In the genomic region with DNA sequence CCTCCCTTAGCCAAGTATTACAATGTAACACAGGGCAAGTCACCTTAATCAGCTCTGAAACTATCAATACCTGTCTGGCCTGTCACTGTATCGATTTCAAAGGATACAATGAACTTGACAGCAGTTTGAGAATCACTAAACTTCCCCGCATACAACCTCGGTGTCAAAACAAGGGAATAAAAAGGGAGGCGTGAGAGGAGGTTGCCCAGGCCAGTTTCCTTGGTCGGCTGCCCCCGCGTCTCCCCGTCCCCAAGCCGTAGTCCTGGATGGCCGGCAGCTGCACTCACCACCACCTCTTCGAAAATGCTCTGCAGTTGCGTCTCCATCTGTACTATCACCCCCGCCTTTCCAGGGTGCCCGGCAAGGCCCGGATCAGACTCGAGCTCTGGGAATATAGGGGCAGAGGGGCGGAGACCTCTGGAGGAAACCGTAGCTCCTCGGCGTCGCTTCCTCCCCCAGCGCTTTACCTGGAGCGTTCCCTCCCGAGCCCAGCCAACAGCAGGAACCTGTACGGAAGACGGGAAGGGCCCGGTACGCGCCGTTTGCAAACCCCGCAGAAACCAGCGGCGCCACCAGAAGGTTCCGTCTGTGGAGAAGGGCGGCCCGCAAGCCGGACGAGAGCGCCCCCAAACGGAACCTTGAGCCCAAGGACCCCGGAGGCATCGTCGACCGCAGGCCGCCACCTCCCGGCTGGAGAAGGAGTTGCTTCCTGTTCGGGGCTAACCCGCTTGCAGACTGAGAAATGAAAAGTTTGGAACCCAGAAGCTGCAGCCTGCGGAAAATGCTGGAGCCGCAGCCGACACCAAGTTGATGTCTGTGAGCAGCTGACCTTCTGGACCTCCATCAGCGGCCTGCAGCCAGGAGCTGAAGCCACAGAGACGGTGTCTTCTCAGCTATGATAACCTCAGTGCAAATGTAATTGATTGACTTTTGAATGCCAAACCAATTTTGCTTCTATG, we compare ENCODE assay signal across 1 cellular context.
TF ChIP-seq lines count a peak whose summit lies in the region.

A gene with protein sequence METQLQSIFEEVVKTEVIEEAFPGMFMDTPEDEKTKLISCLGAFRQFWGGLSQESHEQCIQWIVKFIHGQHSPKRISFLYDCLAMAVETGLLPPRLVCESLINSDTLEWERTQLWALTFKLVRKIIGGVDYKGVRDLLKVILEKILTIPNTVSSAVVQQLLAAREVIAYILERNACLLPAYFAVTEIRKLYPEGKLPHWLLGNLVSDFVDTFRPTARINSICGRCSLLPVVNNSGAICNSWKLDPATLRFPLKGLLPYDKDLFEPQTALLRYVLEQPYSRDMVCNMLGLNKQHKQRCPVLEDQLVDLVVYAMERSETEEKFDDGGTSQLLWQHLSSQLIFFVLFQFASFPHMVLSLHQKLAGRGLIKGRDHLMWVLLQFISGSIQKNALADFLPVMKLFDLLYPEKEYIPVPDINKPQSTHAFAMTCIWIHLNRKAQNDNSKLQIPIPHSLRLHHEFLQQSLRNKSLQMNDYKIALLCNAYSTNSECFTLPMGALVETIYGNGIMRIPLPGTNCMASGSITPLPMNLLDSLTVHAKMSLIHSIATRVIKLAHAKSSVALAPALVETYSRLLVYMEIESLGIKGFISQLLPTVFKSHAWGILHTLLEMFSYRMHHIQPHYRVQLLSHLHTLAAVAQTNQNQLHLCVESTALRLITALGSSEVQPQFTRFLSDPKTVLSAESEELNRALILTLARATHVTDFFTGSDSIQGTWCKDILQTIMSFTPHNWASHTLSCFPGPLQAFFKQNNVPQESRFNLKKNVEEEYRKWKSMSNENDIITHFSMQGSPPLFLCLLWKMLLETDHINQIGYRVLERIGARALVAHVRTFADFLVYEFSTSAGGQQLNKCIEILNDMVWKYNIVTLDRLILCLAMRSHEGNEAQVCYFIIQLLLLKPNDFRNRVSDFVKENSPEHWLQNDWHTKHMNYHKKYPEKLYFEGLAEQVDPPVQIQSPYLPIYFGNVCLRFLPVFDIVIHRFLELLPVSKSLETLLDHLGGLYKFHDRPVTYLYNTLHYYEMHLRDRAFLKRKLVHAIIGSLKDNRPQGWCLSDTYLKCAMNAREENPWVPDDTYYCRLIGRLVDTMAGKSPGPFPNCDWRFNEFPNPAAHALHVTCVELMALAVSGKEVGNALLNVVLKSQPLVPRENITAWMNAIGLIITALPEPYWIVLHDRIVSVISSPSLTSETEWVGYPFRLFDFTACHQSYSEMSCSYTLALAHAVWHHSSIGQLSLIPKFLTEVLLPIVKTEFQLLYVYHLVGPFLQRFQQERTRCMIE (N-terminal part only) (minus strand): TSS at position 519 of the 959 bp plus-strand sequence. CDS start 193 bp downstream, at position 326.

TF ChIP-seq in WTC11, 78 proteins besides CTCF, POLR2A, EP300 and RAD21 (continued from another document and continues in another):
- TF ChIP-seq, protein P1, sequence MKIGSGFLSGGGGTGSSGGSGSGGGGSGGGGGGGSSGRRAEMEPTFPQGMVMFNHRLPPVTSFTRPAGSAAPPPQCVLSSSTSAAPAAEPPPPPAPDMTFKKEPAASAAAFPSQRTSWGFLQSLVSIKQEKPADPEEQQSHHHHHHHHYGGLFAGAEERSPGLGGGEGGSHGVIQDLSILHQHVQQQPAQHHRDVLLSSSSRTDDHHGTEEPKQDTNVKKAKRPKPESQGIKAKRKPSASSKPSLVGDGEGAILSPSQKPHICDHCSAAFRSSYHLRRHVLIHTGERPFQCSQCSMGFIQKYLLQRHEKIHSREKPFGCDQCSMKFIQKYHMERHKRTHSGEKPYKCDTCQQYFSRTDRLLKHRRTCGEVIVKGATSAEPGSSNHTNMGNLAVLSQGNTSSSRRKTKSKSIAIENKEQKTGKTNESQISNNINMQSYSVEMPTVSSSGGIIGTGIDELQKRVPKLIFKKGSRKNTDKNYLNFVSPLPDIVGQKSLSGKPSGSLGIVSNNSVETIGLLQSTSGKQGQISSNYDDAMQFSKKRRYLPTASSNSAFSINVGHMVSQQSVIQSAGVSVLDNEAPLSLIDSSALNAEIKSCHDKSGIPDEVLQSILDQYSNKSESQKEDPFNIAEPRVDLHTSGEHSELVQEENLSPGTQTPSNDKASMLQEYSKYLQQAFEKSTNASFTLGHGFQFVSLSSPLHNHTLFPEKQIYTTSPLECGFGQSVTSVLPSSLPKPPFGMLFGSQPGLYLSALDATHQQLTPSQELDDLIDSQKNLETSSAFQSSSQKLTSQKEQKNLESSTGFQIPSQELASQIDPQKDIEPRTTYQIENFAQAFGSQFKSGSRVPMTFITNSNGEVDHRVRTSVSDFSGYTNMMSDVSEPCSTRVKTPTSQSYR (CRISPR knock-in tag; IDR thresholded peaks at IDR 0.05): peak; percentile 58; the same call in 1 of the 2 replicates
- TF ChIP-seq GABPB1 (CRISPR knock-in tag; IDR thresholded peaks at IDR 0.05): peak; percentile 97
- no peak for TF ChIP-seq GRHL2 (CRISPR knock-in tag; IDR thresholded peaks at IDR 0.05; ENCODE audit: insufficient replicate concordance, severe bottlenecking)
- TF ChIP-seq, protein P2, sequence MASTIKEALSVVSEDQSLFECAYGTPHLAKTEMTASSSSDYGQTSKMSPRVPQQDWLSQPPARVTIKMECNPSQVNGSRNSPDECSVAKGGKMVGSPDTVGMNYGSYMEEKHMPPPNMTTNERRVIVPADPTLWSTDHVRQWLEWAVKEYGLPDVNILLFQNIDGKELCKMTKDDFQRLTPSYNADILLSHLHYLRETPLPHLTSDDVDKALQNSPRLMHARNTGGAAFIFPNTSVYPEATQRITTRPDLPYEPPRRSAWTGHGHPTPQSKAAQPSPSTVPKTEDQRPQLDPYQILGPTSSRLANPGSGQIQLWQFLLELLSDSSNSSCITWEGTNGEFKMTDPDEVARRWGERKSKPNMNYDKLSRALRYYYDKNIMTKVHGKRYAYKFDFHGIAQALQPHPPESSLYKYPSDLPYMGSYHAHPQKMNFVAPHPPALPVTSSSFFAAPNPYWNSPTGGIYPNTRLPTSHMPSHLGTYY (CRISPR knock-in tag; IDR thresholded peaks at IDR 0.05): peak; percentile 86; the same call in 1 of the 2 replicates
- 0 out of 2 replicates have a peak, but pooled peaks have one; percentile 45 for TF ChIP-seq ESRRA (CRISPR knock-in tag; IDR thresholded peaks at IDR 0.05; ENCODE audit: borderline replicate concordance)
- TF ChIP-seq, protein P3, sequence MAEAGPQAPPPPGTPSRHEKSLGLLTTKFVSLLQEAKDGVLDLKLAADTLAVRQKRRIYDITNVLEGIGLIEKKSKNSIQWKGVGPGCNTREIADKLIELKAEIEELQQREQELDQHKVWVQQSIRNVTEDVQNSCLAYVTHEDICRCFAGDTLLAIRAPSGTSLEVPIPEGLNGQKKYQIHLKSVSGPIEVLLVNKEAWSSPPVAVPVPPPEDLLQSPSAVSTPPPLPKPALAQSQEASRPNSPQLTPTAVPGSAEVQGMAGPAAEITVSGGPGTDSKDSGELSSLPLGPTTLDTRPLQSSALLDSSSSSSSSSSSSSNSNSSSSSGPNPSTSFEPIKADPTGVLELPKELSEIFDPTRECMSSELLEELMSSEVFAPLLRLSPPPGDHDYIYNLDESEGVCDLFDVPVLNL (CRISPR knock-in tag; IDR thresholded peaks at IDR 0.05; ENCODE audit: borderline replicate concordance, low read depth): no peak
- TF ChIP-seq KAT7 (CRISPR knock-in tag; IDR thresholded peaks at IDR 0.05; ENCODE audit: borderline replicate concordance): peak; percentile 95
- TF ChIP-seq IRF2 (CRISPR knock-in tag; IDR thresholded peaks at IDR 0.05; ENCODE audit: borderline replicate concordance, low read depth): no peak
- TF ChIP-seq, protein P4, sequence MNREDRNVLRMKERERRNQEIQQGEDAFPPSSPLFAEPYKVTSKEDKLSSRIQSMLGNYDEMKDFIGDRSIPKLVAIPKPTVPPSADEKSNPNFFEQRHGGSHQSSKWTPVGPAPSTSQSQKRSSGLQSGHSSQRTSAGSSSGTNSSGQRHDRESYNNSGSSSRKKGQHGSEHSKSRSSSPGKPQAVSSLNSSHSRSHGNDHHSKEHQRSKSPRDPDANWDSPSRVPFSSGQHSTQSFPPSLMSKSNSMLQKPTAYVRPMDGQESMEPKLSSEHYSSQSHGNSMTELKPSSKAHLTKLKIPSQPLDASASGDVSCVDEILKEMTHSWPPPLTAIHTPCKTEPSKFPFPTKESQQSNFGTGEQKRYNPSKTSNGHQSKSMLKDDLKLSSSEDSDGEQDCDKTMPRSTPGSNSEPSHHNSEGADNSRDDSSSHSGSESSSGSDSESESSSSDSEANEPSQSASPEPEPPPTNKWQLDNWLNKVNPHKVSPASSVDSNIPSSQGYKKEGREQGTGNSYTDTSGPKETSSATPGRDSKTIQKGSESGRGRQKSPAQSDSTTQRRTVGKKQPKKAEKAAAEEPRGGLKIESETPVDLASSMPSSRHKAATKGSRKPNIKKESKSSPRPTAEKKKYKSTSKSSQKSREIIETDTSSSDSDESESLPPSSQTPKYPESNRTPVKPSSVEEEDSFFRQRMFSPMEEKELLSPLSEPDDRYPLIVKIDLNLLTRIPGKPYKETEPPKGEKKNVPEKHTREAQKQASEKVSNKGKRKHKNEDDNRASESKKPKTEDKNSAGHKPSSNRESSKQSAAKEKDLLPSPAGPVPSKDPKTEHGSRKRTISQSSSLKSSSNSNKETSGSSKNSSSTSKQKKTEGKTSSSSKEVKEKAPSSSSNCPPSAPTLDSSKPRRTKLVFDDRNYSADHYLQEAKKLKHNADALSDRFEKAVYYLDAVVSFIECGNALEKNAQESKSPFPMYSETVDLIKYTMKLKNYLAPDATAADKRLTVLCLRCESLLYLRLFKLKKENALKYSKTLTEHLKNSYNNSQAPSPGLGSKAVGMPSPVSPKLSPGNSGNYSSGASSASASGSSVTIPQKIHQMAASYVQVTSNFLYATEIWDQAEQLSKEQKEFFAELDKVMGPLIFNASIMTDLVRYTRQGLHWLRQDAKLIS (CRISPR knock-in tag; IDR thresholded peaks at IDR 0.05; ENCODE audit: borderline replicate concordance): peak; percentile 92; the same call in 1 of the 2 replicates
- 0 out of 2 replicates have a peak, but pooled peaks have one; percentile 22 for TF ChIP-seq HMGA2 (CRISPR knock-in tag; IDR thresholded peaks at IDR 0.05)
- TF ChIP-seq, protein P5, sequence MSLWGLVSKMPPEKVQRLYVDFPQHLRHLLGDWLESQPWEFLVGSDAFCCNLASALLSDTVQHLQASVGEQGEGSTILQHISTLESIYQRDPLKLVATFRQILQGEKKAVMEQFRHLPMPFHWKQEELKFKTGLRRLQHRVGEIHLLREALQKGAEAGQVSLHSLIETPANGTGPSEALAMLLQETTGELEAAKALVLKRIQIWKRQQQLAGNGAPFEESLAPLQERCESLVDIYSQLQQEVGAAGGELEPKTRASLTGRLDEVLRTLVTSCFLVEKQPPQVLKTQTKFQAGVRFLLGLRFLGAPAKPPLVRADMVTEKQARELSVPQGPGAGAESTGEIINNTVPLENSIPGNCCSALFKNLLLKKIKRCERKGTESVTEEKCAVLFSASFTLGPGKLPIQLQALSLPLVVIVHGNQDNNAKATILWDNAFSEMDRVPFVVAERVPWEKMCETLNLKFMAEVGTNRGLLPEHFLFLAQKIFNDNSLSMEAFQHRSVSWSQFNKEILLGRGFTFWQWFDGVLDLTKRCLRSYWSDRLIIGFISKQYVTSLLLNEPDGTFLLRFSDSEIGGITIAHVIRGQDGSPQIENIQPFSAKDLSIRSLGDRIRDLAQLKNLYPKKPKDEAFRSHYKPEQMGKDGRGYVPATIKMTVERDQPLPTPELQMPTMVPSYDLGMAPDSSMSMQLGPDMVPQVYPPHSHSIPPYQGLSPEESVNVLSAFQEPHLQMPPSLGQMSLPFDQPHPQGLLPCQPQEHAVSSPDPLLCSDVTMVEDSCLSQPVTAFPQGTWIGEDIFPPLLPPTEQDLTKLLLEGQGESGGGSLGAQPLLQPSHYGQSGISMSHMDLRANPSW (CRISPR knock-in tag; conservative IDR thresholded peaks at IDR 0.05; ENCODE audit: low read depth): 0 out of 2 replicates have a peak, but pooled peaks have one; percentile 39
- no peak for TF ChIP-seq NR2C2 (CRISPR knock-in tag; IDR thresholded peaks at IDR 0.05)
- TF ChIP-seq, protein P6, sequence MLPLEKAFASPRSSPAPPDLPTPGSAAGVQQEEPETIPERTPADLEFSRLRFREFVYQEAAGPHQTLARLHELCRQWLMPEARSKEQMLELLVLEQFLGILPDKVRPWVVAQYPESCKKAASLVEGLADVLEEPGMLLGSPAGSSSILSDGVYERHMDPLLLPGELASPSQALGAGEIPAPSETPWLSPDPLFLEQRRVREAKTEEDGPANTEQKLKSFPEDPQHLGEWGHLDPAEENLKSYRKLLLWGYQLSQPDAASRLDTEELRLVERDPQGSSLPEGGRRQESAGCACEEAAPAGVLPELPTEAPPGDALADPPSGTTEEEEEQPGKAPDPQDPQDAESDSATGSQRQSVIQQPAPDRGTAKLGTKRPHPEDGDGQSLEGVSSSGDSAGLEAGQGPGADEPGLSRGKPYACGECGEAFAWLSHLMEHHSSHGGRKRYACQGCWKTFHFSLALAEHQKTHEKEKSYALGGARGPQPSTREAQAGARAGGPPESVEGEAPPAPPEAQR (CRISPR knock-in tag; IDR thresholded peaks at IDR 0.05): 0 out of 2 replicates have a peak, but pooled peaks have one; percentile 40
- no peak for TF ChIP-seq NR3C1 (CRISPR knock-in tag; conservative IDR thresholded peaks at IDR 0.05; ENCODE audit: low read depth)
- TF ChIP-seq TEAD4 (CRISPR knock-in tag; IDR thresholded peaks at IDR 0.05): no peak
- TF ChIP-seq, protein P7, sequence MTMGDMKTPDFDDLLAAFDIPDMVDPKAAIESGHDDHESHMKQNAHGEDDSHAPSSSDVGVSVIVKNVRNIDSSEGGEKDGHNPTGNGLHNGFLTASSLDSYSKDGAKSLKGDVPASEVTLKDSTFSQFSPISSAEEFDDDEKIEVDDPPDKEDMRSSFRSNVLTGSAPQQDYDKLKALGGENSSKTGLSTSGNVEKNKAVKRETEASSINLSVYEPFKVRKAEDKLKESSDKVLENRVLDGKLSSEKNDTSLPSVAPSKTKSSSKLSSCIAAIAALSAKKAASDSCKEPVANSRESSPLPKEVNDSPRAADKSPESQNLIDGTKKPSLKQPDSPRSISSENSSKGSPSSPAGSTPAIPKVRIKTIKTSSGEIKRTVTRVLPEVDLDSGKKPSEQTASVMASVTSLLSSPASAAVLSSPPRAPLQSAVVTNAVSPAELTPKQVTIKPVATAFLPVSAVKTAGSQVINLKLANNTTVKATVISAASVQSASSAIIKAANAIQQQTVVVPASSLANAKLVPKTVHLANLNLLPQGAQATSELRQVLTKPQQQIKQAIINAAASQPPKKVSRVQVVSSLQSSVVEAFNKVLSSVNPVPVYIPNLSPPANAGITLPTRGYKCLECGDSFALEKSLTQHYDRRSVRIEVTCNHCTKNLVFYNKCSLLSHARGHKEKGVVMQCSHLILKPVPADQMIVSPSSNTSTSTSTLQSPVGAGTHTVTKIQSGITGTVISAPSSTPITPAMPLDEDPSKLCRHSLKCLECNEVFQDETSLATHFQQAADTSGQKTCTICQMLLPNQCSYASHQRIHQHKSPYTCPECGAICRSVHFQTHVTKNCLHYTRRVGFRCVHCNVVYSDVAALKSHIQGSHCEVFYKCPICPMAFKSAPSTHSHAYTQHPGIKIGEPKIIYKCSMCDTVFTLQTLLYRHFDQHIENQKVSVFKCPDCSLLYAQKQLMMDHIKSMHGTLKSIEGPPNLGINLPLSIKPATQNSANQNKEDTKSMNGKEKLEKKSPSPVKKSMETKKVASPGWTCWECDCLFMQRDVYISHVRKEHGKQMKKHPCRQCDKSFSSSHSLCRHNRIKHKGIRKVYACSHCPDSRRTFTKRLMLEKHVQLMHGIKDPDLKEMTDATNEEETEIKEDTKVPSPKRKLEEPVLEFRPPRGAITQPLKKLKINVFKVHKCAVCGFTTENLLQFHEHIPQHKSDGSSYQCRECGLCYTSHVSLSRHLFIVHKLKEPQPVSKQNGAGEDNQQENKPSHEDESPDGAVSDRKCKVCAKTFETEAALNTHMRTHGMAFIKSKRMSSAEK (CRISPR knock-in tag; IDR thresholded peaks at IDR 0.05; ENCODE audit: borderline replicate concordance): no peak
- no peak for TF ChIP-seq ZNF121 (CRISPR knock-in tag; IDR thresholded peaks at IDR 0.05)
